In the genomic region with DNA sequence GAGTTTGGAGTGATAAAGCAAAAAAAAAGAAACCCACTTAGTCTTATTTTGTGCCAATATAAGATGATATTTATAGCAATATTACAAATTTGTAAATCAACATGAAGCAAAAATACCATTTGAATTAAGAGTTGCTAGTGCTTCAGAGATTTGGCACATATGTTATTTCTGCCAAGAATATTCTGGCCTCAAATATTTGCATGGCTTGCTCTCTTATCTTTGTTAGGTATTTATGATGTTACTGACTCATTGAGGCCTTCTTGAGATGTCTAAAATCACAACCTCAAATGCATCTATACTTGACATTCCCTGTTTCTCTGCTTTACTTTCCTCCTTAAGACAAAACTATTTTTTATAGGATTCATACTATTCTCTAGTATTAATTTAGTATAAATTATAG, we compare ENCODE assay signal across 16 cellular contexts.
DNase-seq lines count a peak whose midpoint lies in the region; ATAC-seq and TF ChIP-seq lines count a peak whose summit lies in the region.
"Had no signal": no experiment of that assay in that cellular context is flagged by ENCODE, and none has a peak within 500 bp of the region (broad histone marks: within the 10 kb centered on the region; RNA-seq: fewer than 3 reads in every experiment).

No MANE protein-coding gene starts in this region.

- POLR2A ChIA-PET in WTC11 (lab: Charles Lee) = no interaction called here

- H3K4me1 Mint-ChIP-seq in WTC11 = peaks cover 36% of the 10 kb centered on the region
- H3K4me1 Mint-ChIP-seq: B cell, IgD-negative memory B cell had no signal

- peak overlapping the region; percentile 14; the same call in 1 of the 2 replicates for H3K27ac ChIP-seq in 22Rv1
- no peak overlapping the region for H3K27ac ChIP-seq in left lung

- TF ChIP-seq CTCF in 22Rv1 (IDR thresholded peaks at IDR 0.05) (no peak), LNCaP clone FGC (IDR thresholded peaks at IDR 0.05; ENCODE audit: control insufficient read depth, extremely low read depth, insufficient read depth) (no peak), left lung (IDR thresholded peaks at IDR 0.05) (no peak), WTC11 (IDR thresholded peaks at IDR 0.05) (no peak)

- no peak overlapping the region for H3K4me3 ChIP-seq in LNCaP clone FGC (ENCODE audit: low read depth, low read length)
- H3K4me3 ChIP-seq in left lung = no peak overlapping the region
- H3K4me3 ChIP-seq: GM23338 had no signal

- DNase-seq in LNCaP clone FGC (ENCODE audit: low read depth) = peak; percentile 33
- peak; percentile 34 for DNase-seq in astrocyte of the hippocampus (ENCODE audit: low read depth, low spot score)
- DNase-seq in left lung = no peak
- DNase-seq in activated T-cell treated with anti-CD3 and anti-CD28 coated beads, Interleukin-2, amount 50 U/mL, for 1 hour = no peak
- DNase-seq in WTC11 (ENCODE audit: low spot score) = no peak
- DNase-seq: C1 segment of cervical spinal cord; CD4-positive, alpha-beta T cell; DND-41; GDM1; H9 had no signal

- CTCF ChIA-PET in WTC11 (lab: Charles Lee) = no interaction called here

- H3K27me3 Mint-ChIP-seq in WTC11 (ENCODE audit: low read depth) = no peaks in the 10 kb centered on the region
- H3K27me3 Mint-ChIP-seq: B cell; CD4-positive, alpha-beta T cell; IgD-negative memory B cell had no signal

- no peaks in the 10 kb centered on the region for H3K4me1 ChIP-seq in left lung

- no peaks in the 10 kb centered on the region for H3K27me3 ChIP-seq in left lung

- H3K36me3 ChIP-seq in left lung = no peaks in the 10 kb centered on the region

- no peaks in the 10 kb centered on the region for H3K9me3 ChIP-seq in left lung

- ATAC-seq in left lung (peak; percentile 16), HG03457 (IDR thresholded peaks at IDR 0.05; ENCODE audit: unreplicated experiment) (no peak), GM18505 (IDR thresholded peaks at IDR 0.05; ENCODE audit: unreplicated experiment) (no peak), WTC11 (no peak)
- ATAC-seq: GM23338 had no signal

- H3K36me3 Mint-ChIP-seq in WTC11 = peaks cover 6% of the 10 kb centered on the region; the same call in 1 of the 2 replicates
- H3K36me3 Mint-ChIP-seq: IgD-negative memory B cell had no signal

- no peak overlapping the region for H3K27ac Mint-ChIP-seq in WTC11
- H3K27ac Mint-ChIP-seq: B cell; CD4-positive, alpha-beta T cell; GM23338; H9; IgD-negative memory B cell had no signal

- no peak for TF ChIP-seq POLR2A in GM18505 (IDR thresholded peaks at IDR 0.05; ENCODE audit: borderline replicate concordance, extremely low read depth, insufficient read depth, insufficient read length)

- intact Hi-C loops in left lung (cut with DNase I) = no loop called here

- H3K9me3 Mint-ChIP-seq in WTC11 = 0 out of 2 replicates have a peak, but pooled peaks cover 3% of the 10 kb centered on the region

- H3K4me3 Mint-ChIP-seq in WTC11 = no peak overlapping the region
- H3K4me3 Mint-ChIP-seq: B cell; CD4-positive, alpha-beta T cell; GM23338; H9; IgD-negative memory B cell had no signal

TF ChIP-seq in WTC11, 78 proteins besides CTCF, POLR2A, EP300 and RAD21:
- no peak for TF ChIP-seq ZNF317 (CRISPR knock-in tag; IDR thresholded peaks at IDR 0.05; ENCODE audit: borderline replicate concordance, low read depth)
- TF ChIP-seq NR1H2 (CRISPR knock-in tag; IDR thresholded peaks at IDR 0.05) = no peak
- no peak for TF ChIP-seq SOX15 (CRISPR knock-in tag; IDR thresholded peaks at IDR 0.05)
- TF ChIP-seq OVOL2 (CRISPR knock-in tag; IDR thresholded peaks at IDR 0.05; ENCODE audit: borderline replicate concordance) = no peak
- TF ChIP-seq ATF1 (CRISPR knock-in tag; IDR thresholded peaks at IDR 0.05) = no peak
- no peak for TF ChIP-seq MXD4 (CRISPR knock-in tag; IDR thresholded peaks at IDR 0.05; ENCODE audit: borderline replicate concordance)
- TF ChIP-seq, protein P1, sequence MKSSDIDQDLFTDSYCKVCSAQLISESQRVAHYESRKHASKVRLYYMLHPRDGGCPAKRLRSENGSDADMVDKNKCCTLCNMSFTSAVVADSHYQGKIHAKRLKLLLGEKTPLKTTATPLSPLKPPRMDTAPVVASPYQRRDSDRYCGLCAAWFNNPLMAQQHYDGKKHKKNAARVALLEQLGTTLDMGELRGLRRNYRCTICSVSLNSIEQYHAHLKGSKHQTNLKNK (CRISPR knock-in tag; IDR thresholded peaks at IDR 0.05) = no peak
- TF ChIP-seq, protein P2, sequence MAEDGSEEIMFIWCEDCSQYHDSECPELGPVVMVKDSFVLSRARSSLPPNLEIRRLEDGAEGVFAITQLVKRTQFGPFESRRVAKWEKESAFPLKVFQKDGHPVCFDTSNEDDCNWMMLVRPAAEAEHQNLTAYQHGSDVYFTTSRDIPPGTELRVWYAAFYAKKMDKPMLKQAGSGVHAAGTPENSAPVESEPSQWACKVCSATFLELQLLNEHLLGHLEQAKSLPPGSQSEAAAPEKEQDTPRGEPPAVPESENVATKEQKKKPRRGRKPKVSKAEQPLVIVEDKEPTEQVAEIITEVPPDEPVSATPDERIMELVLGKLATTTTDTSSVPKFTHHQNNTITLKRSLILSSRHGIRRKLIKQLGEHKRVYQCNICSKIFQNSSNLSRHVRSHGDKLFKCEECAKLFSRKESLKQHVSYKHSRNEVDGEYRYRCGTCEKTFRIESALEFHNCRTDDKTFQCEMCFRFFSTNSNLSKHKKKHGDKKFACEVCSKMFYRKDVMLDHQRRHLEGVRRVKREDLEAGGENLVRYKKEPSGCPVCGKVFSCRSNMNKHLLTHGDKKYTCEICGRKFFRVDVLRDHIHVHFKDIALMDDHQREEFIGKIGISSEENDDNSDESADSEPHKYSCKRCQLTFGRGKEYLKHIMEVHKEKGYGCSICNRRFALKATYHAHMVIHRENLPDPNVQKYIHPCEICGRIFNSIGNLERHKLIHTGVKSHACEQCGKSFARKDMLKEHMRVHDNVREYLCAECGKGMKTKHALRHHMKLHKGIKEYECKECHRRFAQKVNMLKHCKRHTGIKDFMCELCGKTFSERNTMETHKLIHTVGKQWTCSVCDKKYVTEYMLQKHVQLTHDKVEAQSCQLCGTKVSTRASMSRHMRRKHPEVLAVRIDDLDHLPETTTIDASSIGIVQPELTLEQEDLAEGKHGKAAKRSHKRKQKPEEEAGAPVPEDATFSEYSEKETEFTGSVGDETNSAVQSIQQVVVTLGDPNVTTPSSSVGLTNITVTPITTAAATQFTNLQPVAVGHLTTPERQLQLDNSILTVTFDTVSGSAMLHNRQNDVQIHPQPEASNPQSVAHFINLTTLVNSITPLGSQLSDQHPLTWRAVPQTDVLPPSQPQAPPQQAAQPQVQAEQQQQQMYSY (CRISPR knock-in tag; IDR thresholded peaks at IDR 0.05) = no peak
- no peak for TF ChIP-seq TEAD4 (CRISPR knock-in tag; IDR thresholded peaks at IDR 0.05)
- TF ChIP-seq IRF2 (CRISPR knock-in tag; IDR thresholded peaks at IDR 0.05; ENCODE audit: borderline replicate concordance, low read depth) = no peak
- no peak for TF ChIP-seq ZBTB21 (CRISPR knock-in tag; IDR thresholded peaks at IDR 0.05; ENCODE audit: borderline replicate concordance)
- no peak for TF ChIP-seq FOXJ3 (CRISPR knock-in tag; IDR thresholded peaks at IDR 0.05; ENCODE audit: borderline replicate concordance)
- TF ChIP-seq RELA (CRISPR knock-in tag; IDR thresholded peaks at IDR 0.05; ENCODE audit: borderline replicate concordance) = no peak
- TF ChIP-seq, protein P3, sequence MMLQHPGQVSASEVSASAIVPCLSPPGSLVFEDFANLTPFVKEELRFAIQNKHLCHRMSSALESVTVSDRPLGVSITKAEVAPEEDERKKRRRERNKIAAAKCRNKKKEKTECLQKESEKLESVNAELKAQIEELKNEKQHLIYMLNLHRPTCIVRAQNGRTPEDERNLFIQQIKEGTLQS (CRISPR knock-in tag; conservative IDR thresholded peaks at IDR 0.05) = no peak
- TF ChIP-seq, protein P4, sequence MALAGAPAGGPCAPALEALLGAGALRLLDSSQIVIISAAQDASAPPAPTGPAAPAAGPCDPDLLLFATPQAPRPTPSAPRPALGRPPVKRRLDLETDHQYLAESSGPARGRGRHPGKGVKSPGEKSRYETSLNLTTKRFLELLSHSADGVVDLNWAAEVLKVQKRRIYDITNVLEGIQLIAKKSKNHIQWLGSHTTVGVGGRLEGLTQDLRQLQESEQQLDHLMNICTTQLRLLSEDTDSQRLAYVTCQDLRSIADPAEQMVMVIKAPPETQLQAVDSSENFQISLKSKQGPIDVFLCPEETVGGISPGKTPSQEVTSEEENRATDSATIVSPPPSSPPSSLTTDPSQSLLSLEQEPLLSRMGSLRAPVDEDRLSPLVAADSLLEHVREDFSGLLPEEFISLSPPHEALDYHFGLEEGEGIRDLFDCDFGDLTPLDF (CRISPR knock-in tag; IDR thresholded peaks at IDR 0.05) = no peak

Comparison
In these comparisons a context has a peak if more than half of its experiments do, and no peak if none do; other contexts are left out.
1. DNase-seq: peak in LNCaP clone FGC (single experiment) and astrocyte of the hippocampus (single experiment); none in left lung (0 of 2), activated T-cell treated with anti-CD3 and anti-CD28 coated beads, Interleukin-2, amount 50 U/mL, for 1 hour (single experiment) and WTC11 (single experiment).